1 cellular context compared by ENCODE assay signal in genomic region chr19:18377026-18377425, GRCh38.
TF ChIP-seq lines count a peak whose summit lies in the region.

No MANE protein-coding gene starts in this region.

TF ChIP-seq in HCT116, 20 proteins besides CTCF, POLR2A, EP300 and RAD21 (continued from another document):
- TF ChIP-seq SP1 (IDR thresholded peaks at IDR 0.05; ENCODE audit: low read depth) (no peak), REST (IDR thresholded peaks at IDR 0.05; ENCODE audit: low read depth) (no peak), ELF1 (IDR thresholded peaks at IDR 0.05; ENCODE audit: borderline replicate concordance, low read depth) (no peak), ZNF274 (IDR thresholded peaks at IDR 0.05; ENCODE audit: low read depth, low read length) (no peak), POLR2AphosphoS5 (IDR thresholded peaks at IDR 0.05; ENCODE audit: low read depth, low read length) (no peak), CBX3 (IDR thresholded peaks at IDR 0.05; ENCODE audit: low read depth) (no peak)
- TF ChIP-seq, protein P1, sequence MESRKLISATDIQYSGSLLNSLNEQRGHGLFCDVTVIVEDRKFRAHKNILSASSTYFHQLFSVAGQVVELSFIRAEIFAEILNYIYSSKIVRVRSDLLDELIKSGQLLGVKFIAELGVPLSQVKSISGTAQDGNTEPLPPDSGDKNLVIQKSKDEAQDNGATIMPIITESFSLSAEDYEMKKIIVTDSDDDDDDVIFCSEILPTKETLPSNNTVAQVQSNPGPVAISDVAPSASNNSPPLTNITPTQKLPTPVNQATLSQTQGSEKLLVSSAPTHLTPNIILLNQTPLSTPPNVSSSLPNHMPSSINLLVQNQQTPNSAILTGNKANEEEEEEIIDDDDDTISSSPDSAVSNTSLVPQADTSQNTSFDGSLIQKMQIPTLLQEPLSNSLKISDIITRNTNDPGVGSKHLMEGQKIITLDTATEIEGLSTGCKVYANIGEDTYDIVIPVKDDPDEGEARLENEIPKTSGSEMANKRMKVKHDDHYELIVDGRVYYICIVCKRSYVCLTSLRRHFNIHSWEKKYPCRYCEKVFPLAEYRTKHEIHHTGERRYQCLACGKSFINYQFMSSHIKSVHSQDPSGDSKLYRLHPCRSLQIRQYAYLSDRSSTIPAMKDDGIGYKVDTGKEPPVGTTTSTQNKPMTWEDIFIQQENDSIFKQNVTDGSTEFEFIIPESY (IDR thresholded peaks at IDR 0.05; ENCODE audit: extremely low read depth, insufficient replicate concordance, low read length): no peak
TF ChIP-seq in HCT116: peak in this region for 0.
